Comparison of ENCODE assay signal across 19 cellular contexts in genomic region chr2:108266218-108266617, GRCh38. TPM values are rescaled to one million over a fixed set of nuclear protein-coding genes. Genes with fewer than 3 reads are reported as not detected.
DNase-seq lines count a peak whose midpoint lies in the region; ATAC-seq and TF ChIP-seq lines count a peak whose summit lies in the region.
"Had no signal": no experiment of that assay in that cellular context is flagged by ENCODE, and none has a peak within 500 bp of the region (broad histone marks: within the 10 kb centered on the region; RNA-seq: fewer than 3 reads in every experiment).

No MANE protein-coding gene starts in this region.

- H3K36me3 ChIP-seq in upper lobe of left lung, result no peaks in the 10 kb centered on the region
- H3K36me3 ChIP-seq: HAP-1, SJSA1 had no signal

- peaks cover 0 to 5% (median 2%) of the 10 kb centered on the region in 4 donors for H3K4me1 ChIP-seq in upper lobe of left lung
- H3K4me1 ChIP-seq: HAP-1 had no signal

- TF ChIP-seq POLR2A in upper lobe of left lung (IDR thresholded peaks at IDR 0.05), result no peak

- H3K4me1 Mint-ChIP-seq in effector memory CD8-positive, alpha-beta T cell (ENCODE audit: low read depth in 2 of 2), result no peaks in the 10 kb centered on the region

- no peaks in the 10 kb centered on the region for H3K9me3 ChIP-seq in upper lobe of left lung
- H3K9me3 ChIP-seq: HAP-1, SJSA1 had no signal

- no peak overlapping the region for H3K4me3 ChIP-seq in upper lobe of left lung
- H3K4me3 ChIP-seq: GM23248, HAP-1, K562, SJSA1 had no signal

- H3K27me3 Mint-ChIP-seq in effector memory CD8-positive, alpha-beta T cell, result peaks cover 34 to 44% of the 10 kb centered on the region in 2 donors

- WGBS in upper lobe of left lung, 2 donors, result 64 to 71% methylated on average over 3 of the region's 3 CpGs

- no peak overlapping the region for H3K4me3 Mint-ChIP-seq in effector memory CD8-positive, alpha-beta T cell
- H3K4me3 Mint-ChIP-seq: CD14-positive monocyte had no signal

- in situ Hi-C loops in Caki2 (cut with HindIII; ENCODE audit: low pct_unique_long_range_greater_than_20kb, low sequenced_read_pairs), result no loop called here

- no peak for ATAC-seq in effector memory CD8-positive, alpha-beta T cell (replicated peaks)
- ATAC-seq in HG03457 (IDR thresholded peaks at IDR 0.05; ENCODE audit: unreplicated experiment) (no peak), upper lobe of left lung (ENCODE audit: low FRiP score in 2 of 2) (no peak)
- ATAC-seq: K562, Panc1 had no signal

- TF ChIP-seq EP300 in upper lobe of left lung (IDR thresholded peaks at IDR 0.05), result no peak

- H3K27ac Mint-ChIP-seq in effector memory CD8-positive, alpha-beta T cell, result no peak overlapping the region
- H3K27ac Mint-ChIP-seq: CD14-positive monocyte had no signal

- H3K36me3 Mint-ChIP-seq in effector memory CD8-positive, alpha-beta T cell (ENCODE audit: insufficient read depth), result no peaks in the 10 kb centered on the region
- H3K36me3 Mint-ChIP-seq: CD14-positive monocyte had no signal

- DNase-seq in Caki2 (ENCODE audit: low read depth) (peak; percentile 66), NCI-H526 treated with DMSO at 0.1 percent for 48 hours (lab: John Stamatoyannopoulos, UW) (peak; percentile 33), kidney tubule cell (ENCODE audit: low spot score) (peak; percentile 75), renal cortical epithelial cell (ENCODE audit: low read depth) (peak; percentile 85), NCI-H82 (lab: John Stamatoyannopoulos, UW) (no peak), upper lobe of left lung (no peak)
- DNase-seq in effector memory CD8-positive, alpha-beta T cell, result no peak
- DNase-seq: GF-D8, GM23248, NCI-H1105, NCI-H1694, NCI-H2107, NCI-H510A treated with DMSO at 0.1 percent for 48 hours had no signal

- no peaks in the 10 kb centered on the region for H3K27me3 ChIP-seq in upper lobe of left lung
- H3K27me3 ChIP-seq: SJSA1 had no signal

- no peak overlapping the region for H3K27ac ChIP-seq in upper lobe of left lung

- H3K9me3 Mint-ChIP-seq in effector memory CD8-positive, alpha-beta T cell, result peaks cover 0 to 1% of the 10 kb centered on the region in 2 donors

- no peak for TF ChIP-seq CTCF in upper lobe of left lung (IDR thresholded peaks at IDR 0.05)

RNA-seq across cellular contexts. Expression of gene SULT1C2, which starts 22.5 kb away (rescaled TPM):
- total RNA-seq in Caki2 (2014; rRNA removed; shearing (Covaris generic); ENCODE audit: low replicate concordance), result 41.4 and 42.8 TPM in 2 replicates
- 4.7 and 13.1 TPM in 2 replicates for total RNA-seq in renal cortical epithelial cell
- 1 to 10 TPM in 5 of 6 donors, under 1 TPM in 1; 0.49 to 7.7 (median 4.8) TPM for total RNA-seq in upper lobe of left lung
- total RNA-seq: GM23248, SJSA1 had no signal

RNA-seq across cellular contexts. Expression of gene SULT1C3, which starts 26.4 kb away (rescaled TPM):
- not detected in 2 replicates for total RNA-seq in Caki2 (2014; rRNA removed; shearing (Covaris generic); ENCODE audit: low replicate concordance)
- total RNA-seq in renal cortical epithelial cell (not detected in 2 replicates), upper lobe of left lung (not detected)
- total RNA-seq: GM23248, K562, SJSA1 had no signal

Comparison
In these comparisons a context has a peak if more than half of its experiments do, and no peak if none do; other contexts are left out.
1. DNase-seq: peak in Caki2 (single experiment), NCI-H526 treated with DMSO at 0.1 percent for 48 hours (single experiment), kidney tubule cell (single experiment) and renal cortical epithelial cell (single experiment); none in NCI-H82 (single experiment), effector memory CD8-positive, alpha-beta T cell (0 of 3) and upper lobe of left lung (0 of 2).